In genomic region chr9:130715270-130716077, GRCh38 we compare ENCODE assay signal across 9 cellular contexts. TPM values are rescaled to one million over a fixed set of nuclear protein-coding genes. Genes with fewer than 3 reads are reported as not detected.
A peak's percentile ranks its signal among the peaks of the same experiment; 100 is the strongest.
DNase-seq lines count a peak whose midpoint lies in the region; ATAC-seq and TF ChIP-seq lines count a peak whose summit lies in the region.
"Had no signal": no experiment of that assay in that cellular context is flagged by ENCODE, and none has a peak within 500 bp of the region (broad histone marks: within the 10 kb centered on the region; RNA-seq: fewer than 3 reads in every experiment).

No MANE protein-coding gene starts in this region.

- H3K9me3 Mint-ChIP-seq in H9 = no peaks in the 10 kb centered on the region

- no peak overlapping the region for H3T11ph ChIP-seq in H9 (ENCODE audit: low read length)

- WGBS in H9 (ENCODE audit: extremely low coverage, insufficient read length, low lambda C conversion rate) = no CpG with 5 or more reads among the region's 7 CpGs

- peak overlapping the region; percentile 90 to 96 for H3K4me3 Mint-ChIP-seq in H9

- H3K23ac ChIP-seq in H9 (ENCODE audit: insufficient read length, low read depth, low read length) = no peak overlapping the region

- H3K27ac ChIP-seq in H9 (ENCODE audit: insufficient read length, low read depth, low read length) = no peak overlapping the region
- H3K27ac ChIP-seq in SU-DHL-6 (ENCODE audit: low read depth, low read length) = no peak overlapping the region

- H3K56ac ChIP-seq in H9 (ENCODE audit: insufficient read length, low read depth, low read length) = no peak overlapping the region

- 0 out of 2 replicates have a peak, but pooled peaks cover 4% of the 10 kb centered on the region for H3F3A ChIP-seq in SU-DHL-6 (ENCODE audit: insufficient read depth)

- H3K79me2 ChIP-seq in H9 (ENCODE audit: insufficient read depth, low read length) (peaks cover 6% of the 10 kb centered on the region; the same call in 1 of the 2 replicates), SU-DHL-6 (ENCODE audit: insufficient read depth, low read length) (peaks cover 4% of the 10 kb centered on the region; the same call in 1 of the 2 replicates)

- H3K4ac ChIP-seq in H9 (ENCODE audit: low read depth, low read length) = no peak overlapping the region

- H3K36me3 ChIP-seq in SU-DHL-6 (ENCODE audit: low read length) (no peaks in the 10 kb centered on the region), skeletal muscle satellite cell (ENCODE audit: insufficient read depth, low read length) (no peaks in the 10 kb centered on the region)

- H4K20me1 ChIP-seq in H9 (ENCODE audit: control insufficient read depth, insufficient read depth, insufficient read length) (no peaks in the 10 kb centered on the region), SU-DHL-6 (ENCODE audit: low read depth, low read length) (no peaks in the 10 kb centered on the region)

- H3K4me3 ChIP-seq in SU-DHL-6 (ENCODE audit: insufficient read depth, low read length, poor library complexity, severe bottlenecking) = peak overlapping the region; percentile 38
- peak overlapping the region; percentile 89 for H3K4me3 ChIP-seq in fibroblast of villous mesenchyme (ENCODE audit: low read depth, low read length)
- H3K4me3 ChIP-seq in skeletal muscle satellite cell (ENCODE audit: low read length) = peak overlapping the region; percentile 94
- H3K4me3 ChIP-seq: lung had no signal

- no peaks in the 10 kb centered on the region for H3K36me3 Mint-ChIP-seq in H9 (ENCODE audit: insufficient read depth in 1 of 3, low read depth in 3 of 3)

- no peak overlapping the region for H3K27ac Mint-ChIP-seq in H9

- peak overlapping the region; percentile 89 for H3K4me2 ChIP-seq in H9 (ENCODE audit: insufficient read depth, insufficient read length, low read length)
- H3K4me2 ChIP-seq in SU-DHL-6 (ENCODE audit: low read depth, low read length, poor library complexity, severe bottlenecking) = peak overlapping the region; percentile 66
- H3K4me2 ChIP-seq in skeletal muscle satellite cell (ENCODE audit: low read length) = peak overlapping the region; percentile 86

- no peaks in the 10 kb centered on the region for H3K9me2 ChIP-seq in SU-DHL-6 (replicated peaks; ENCODE audit: insufficient read depth, low read length)

- DNase-seq in H9 (no peak), fibroblast of villous mesenchyme (ENCODE audit: low read depth) (peak; percentile 27), activated gamma-delta T cell (lab: John Stamatoyannopoulos, UW) (no peak), amniotic stem cell (lab: John Stamatoyannopoulos, UW) (no peak), medulla oblongata (ENCODE audit: extremely low spot score) (no peak)

- peaks cover 5% of the 10 kb centered on the region for H3K23me2 ChIP-seq in H9 (ENCODE audit: insufficient read length, low read depth, low read length, poor library complexity, severe bottlenecking)

- no peak overlapping the region for H2AK5ac ChIP-seq in H9 (ENCODE audit: insufficient read length, low read length)

- H2BK15ac ChIP-seq in H9 (ENCODE audit: low read depth, low read length) = no peak overlapping the region

- no peak overlapping the region for H4K5ac ChIP-seq in H9 (ENCODE audit: insufficient read length, low read depth, low read length)

- peaks cover 3% of the 10 kb centered on the region for H3K79me1 ChIP-seq in H9 (ENCODE audit: insufficient read depth, low read depth, low read length, poor library complexity, severe bottlenecking)

- H3K27me3 Mint-ChIP-seq in H9 (ENCODE audit: low read depth) = no peaks in the 10 kb centered on the region

- H3K14ac ChIP-seq in H9 (ENCODE audit: insufficient read depth, low read length) = no peak overlapping the region

- H3K9ac ChIP-seq in H9 (ENCODE audit: extremely low read depth, insufficient read length, low read length) (no peak overlapping the region), SU-DHL-6 (ENCODE audit: low read length) (peak overlapping the region; percentile 9; the same call in 1 of the 2 replicates), skeletal muscle satellite cell (ENCODE audit: low read depth, low read length) (peak overlapping the region; percentile 98)

- H3K18ac ChIP-seq in H9 (ENCODE audit: insufficient read length, low read depth, low read length) = no peak overlapping the region

- TF ChIP-seq CTCF in H9 (conservative IDR thresholded peaks at IDR 0.05) = no peak
- TF ChIP-seq CTCF in SU-DHL-6 (IDR thresholded peaks at IDR 0.05; ENCODE audit: insufficient read depth, low read length, poor library complexity, severe bottlenecking) = no peak
- no peak for TF ChIP-seq CTCF in fibroblast of villous mesenchyme (IDR thresholded peaks at IDR 0.05; ENCODE audit: insufficient read depth, low read depth, low read length)

- H4K8ac ChIP-seq in H9 (replicated peaks; ENCODE audit: insufficient read length, low read depth, low read length) = no peak overlapping the region

- no peak overlapping the region for H2BK120ac ChIP-seq in H9 (ENCODE audit: low read depth, low read length, poor library complexity, severe bottlenecking)

- H4K91ac ChIP-seq in H9 (ENCODE audit: insufficient read length, low read depth, low read length) = no peak overlapping the region

- ATAC-seq in GM19397 (IDR thresholded peaks at IDR 0.05; ENCODE audit: unreplicated experiment) = no peak

- peaks cover 23 to 27% of the 10 kb centered on the region in 2 experiments for H3K4me1 Mint-ChIP-seq in H9

- H2BK5ac ChIP-seq in H9 (ENCODE audit: insufficient read length, low read length) = no peak overlapping the region

- H2AFZ ChIP-seq in H9 (ENCODE audit: low read length) (no peak overlapping the region), SU-DHL-6 (ENCODE audit: low read depth, low read length, severe bottlenecking) (no peak overlapping the region)

- H3K9me3 ChIP-seq in H9 (ENCODE audit: control insufficient read depth, low read depth, low read length) = no peaks in the 10 kb centered on the region
- H3K9me3 ChIP-seq in SU-DHL-6 (ENCODE audit: insufficient read depth, low read length) = no peaks in the 10 kb centered on the region
- no peaks in the 10 kb centered on the region for H3K9me3 ChIP-seq in skeletal muscle satellite cell (replicated peaks; ENCODE audit: low read length)

- no peaks in the 10 kb centered on the region for H3K27me3 ChIP-seq in H9 (ENCODE audit: insufficient read depth, low read length)
- no peaks in the 10 kb centered on the region for H3K27me3 ChIP-seq in SU-DHL-6 (ENCODE audit: low read length)
- H3K27me3 ChIP-seq in skeletal muscle satellite cell (ENCODE audit: control insufficient read depth, insufficient read depth, low read length) = no peaks in the 10 kb centered on the region

- peaks cover 7% of the 10 kb centered on the region; the same call in 1 of the 2 replicates for H3K4me1 ChIP-seq in H9 (ENCODE audit: insufficient read depth, low read length)
- H3K4me1 ChIP-seq in skeletal muscle satellite cell (ENCODE audit: control insufficient read depth, insufficient read depth, low read length) = peaks cover 20% of the 10 kb centered on the region

- no peak overlapping the region for H2BK12ac ChIP-seq in H9 (ENCODE audit: insufficient read length, low read depth, low read length)

- no peak overlapping the region for H2BK20ac ChIP-seq in H9 (ENCODE audit: low read depth, low read length, poor library complexity, severe bottlenecking)

RNA-seq across cellular contexts. Expression of gene EXOSC2, which starts 21.9 kb away (rescaled TPM):
- total RNA-seq in H9 (2021) = 92.0 and 94.5 TPM in 2 replicates
- 19.3 and 32.8 TPM in 2 replicates for total RNA-seq in fibroblast of villous mesenchyme
- total RNA-seq in skeletal muscle satellite cell (2012; rRNA removed) = 42.1 and 42.2 TPM in 2 replicates

RNA-seq across cellular contexts. Expression of gene PRDM12, which starts 51.1 kb away (rescaled TPM):
- total RNA-seq in H9 (2021) (not detected in 2 replicates), fibroblast of villous mesenchyme (not detected in 2 replicates)
- total RNA-seq in skeletal muscle satellite cell (2012; rRNA removed) = not detected in 2 replicates

Comparison
In these comparisons a context has a peak if more than half of its experiments do, and no peak if none do; other contexts are left out.
1. H3K4me3 ChIP-seq: peak in every context shown above with its lines; median percentile 94 in skeletal muscle satellite cell; 89 in fibroblast of villous mesenchyme; 38 in SU-DHL-6.